15 cellular contexts compared by ENCODE assay signal in genomic region chr7:150402671-150403321, GRCh38. TPM values are rescaled to one million over a fixed set of nuclear protein-coding genes. Genes with fewer than 3 reads are reported as not detected.
DNase-seq lines count a peak whose midpoint lies in the region; ATAC-seq, FAIRE-seq and TF ChIP-seq lines count a peak whose summit lies in the region.
"Had no signal": no experiment of that assay in that cellular context is flagged by ENCODE, and none has a peak within 500 bp of the region (broad histone marks: within the 10 kb centered on the region; RNA-seq: fewer than 3 reads in every experiment).

No MANE protein-coding gene starts in this region.

- no peaks in the 10 kb centered on the region for H3K9me3 Mint-ChIP-seq in activated naive CD8-positive, alpha-beta T cell treated with anti-CD3 and anti-CD28 coated beads, Interleukin-2, amount 50 U/mL, for 24 hours
- H3K9me3 Mint-ChIP-seq in type B pancreatic cell, result no peaks in the 10 kb centered on the region
- H3K9me3 Mint-ChIP-seq: stimulated activated naive CD8-positive, alpha-beta T cell treated with anti-CD3 and anti-CD28 coated beads, Interleukin-15, Interleukin-2, amounts not matched to agents 100 ng/mL and 50 ng/mL, for 24 hours had no signal

- H3K36me3 ChIP-seq in HepG2 (replicated peaks in 1 of 2; ENCODE audit: control insufficient read depth in 1 of 2, insufficient read depth in 2 of 2, low read length in 2 of 2) (peaks cover 0 to 8% of the 10 kb centered on the region in 2 experiments; a peak in 1 of 5 replicates), right lobe of liver (no peaks in the 10 kb centered on the region)
- H3K36me3 ChIP-seq: gastrocnemius medialis had no signal

- H3K27ac ChIP-seq in HepG2 (ENCODE audit: extremely low read length, insufficient read depth, low read length) (no peak overlapping the region), right lobe of liver (no peak overlapping the region)

- H3K9ac ChIP-seq in HepG2 (ENCODE audit: insufficient read depth, low read depth, low read length), result peak overlapping the region; percentile 10; the same call in 1 of the 2 replicates

- 43% methylated on average over 7 of the region's 13 CpGs for WGBS in HepG2 (ENCODE audit: low lambda C conversion rate)
- 78% methylated on average over 7 of the region's 13 CpGs for WGBS in right lobe of liver (ENCODE audit: insufficient coverage, low coverage, low lambda C conversion rate, missing lambda C conversion rate)

- POLR2A ChIA-PET in HepG2 (lab: Yijun Ruan, JAX), result interaction anchor here (1.0 to 8.8 kb wide), 8 partner anchors 10 to 80 kb away, joined by 3 to 181 read pairs (median 12); partner anchors contain the start of genes ACTR3C, LRRC61 and REPIN1

- in situ Hi-C loops in HepG2 (cut with HindIII; ENCODE audit: extremely low pct_ligation_motif_present, low pct_unique_long_range_greater_than_20kb), result loop anchor here (5.0 kb wide), 1 partner anchor 60 kb away; the partner anchor contains the start of gene RARRES2

- H4K20me1 ChIP-seq in HepG2 (ENCODE audit: insufficient read depth, low read length), result no peaks in the 10 kb centered on the region

- H3K27me3 ChIP-seq in HepG2 (ENCODE audit: control insufficient read depth in 1 of 2, insufficient read depth in 2 of 2, low read length in 2 of 2) (no peaks in the 10 kb centered on the region), right lobe of liver (no peaks in the 10 kb centered on the region)
- H3K27me3 ChIP-seq: gastrocnemius medialis had no signal

- ATAC-seq in HepG2 (peak; percentile 51), right lobe of liver (no peak)
- no peak for ATAC-seq in activated naive CD8-positive, alpha-beta T cell treated with anti-CD3 and anti-CD28 coated beads, Interleukin-2, amount 50 U/mL, for 24 hours
- ATAC-seq: gastrocnemius medialis, left ventricle myocardium superior, psoas muscle had no signal

- H3K4me2 ChIP-seq in HepG2 (ENCODE audit: low read depth, low read length), result peak overlapping the region; percentile 94

- DNase-seq in HepG2 (ENCODE audit: low spot score) (peak; percentile 76), right lobe of liver (no peak), mesenteric fat pad (ENCODE audit: low spot score) (peak; percentile 86), type B pancreatic cell (ENCODE audit: extremely low spot score, unreplicated experiment) (no peak), occipital lobe (lab: John Stamatoyannopoulos, UW) (no peak), AG08395 (ENCODE audit: low spot score) (no peak), AML-193 (lab: John Stamatoyannopoulos, UW) (no peak)
- no peak for DNase-seq in activated naive CD8-positive, alpha-beta T cell treated with anti-CD3 and anti-CD28 coated beads, Interleukin-2, amount 50 U/mL, for 24 hours
- DNase-seq: amygdala; effector CD4-positive, alpha-beta T cell; gastrocnemius medialis; left ventricle myocardium superior; stimulated activated CD4-positive, alpha-beta T cell treated with anti-CD3 and anti-CD28 coated beads, Interleukin-2, amount 100 ng/mL, for 48 hours had no signal

- intact Hi-C loops in HepG2 (cut with micrococcal nuclease; ENCODE audit: unreplicated experiment) (no loop called here), right lobe of liver (cut with DNase I) (no loop called here)

- H3K9me3 ChIP-seq in HepG2 (ENCODE audit: low read length), result no peaks in the 10 kb centered on the region
- H3K9me3 ChIP-seq in right lobe of liver, result no peaks in the 10 kb centered on the region
- H3K9me3 ChIP-seq: gastrocnemius medialis, psoas muscle had no signal

- no peak for FAIRE-seq in HepG2 (lab: Jason Lieb, UNC)

- H3K36me3 Mint-ChIP-seq in activated naive CD8-positive, alpha-beta T cell treated with anti-CD3 and anti-CD28 coated beads, Interleukin-2, amount 50 U/mL, for 24 hours (ENCODE audit: low read depth), result peaks cover 3% of the 10 kb centered on the region
- H3K36me3 Mint-ChIP-seq in type B pancreatic cell, result peaks cover 18% of the 10 kb centered on the region

- no peak overlapping the region for H2AFZ ChIP-seq in HepG2 (ENCODE audit: low read length)

- CTCF ChIA-PET in HepG2 (lab: Yijun Ruan, JAX; ENCODE audit: low intra/inter-chr PET ratio, low total read pairs), result no interaction called here

- peaks cover 61% of the 10 kb centered on the region for H3K4me1 Mint-ChIP-seq in activated naive CD8-positive, alpha-beta T cell treated with anti-CD3 and anti-CD28 coated beads, Interleukin-2, amount 50 U/mL, for 24 hours
- peaks cover 72% of the 10 kb centered on the region for H3K4me1 Mint-ChIP-seq in type B pancreatic cell (ENCODE audit: unreplicated experiment)

- TF ChIP-seq RAD21 in HepG2 (CRISPR knock-in tag; IDR thresholded peaks at IDR 0.05), result no peak

- no peaks in the 10 kb centered on the region for H3K27me3 Mint-ChIP-seq in activated naive CD8-positive, alpha-beta T cell treated with anti-CD3 and anti-CD28 coated beads, Interleukin-2, amount 50 U/mL, for 24 hours
- no peaks in the 10 kb centered on the region for H3K27me3 Mint-ChIP-seq in type B pancreatic cell
- H3K27me3 Mint-ChIP-seq: stimulated activated naive CD8-positive, alpha-beta T cell treated with anti-CD3 and anti-CD28 coated beads, Interleukin-15, Interleukin-2, amounts not matched to agents 100 ng/mL and 50 ng/mL, for 24 hours had no signal

- peak overlapping the region; percentile 36 for H3K4me3 Mint-ChIP-seq in activated naive CD8-positive, alpha-beta T cell treated with anti-CD3 and anti-CD28 coated beads, Interleukin-2, amount 50 U/mL, for 24 hours
- peak overlapping the region; percentile 82 for H3K4me3 Mint-ChIP-seq in type B pancreatic cell
- H3K4me3 Mint-ChIP-seq: stimulated activated naive CD8-positive, alpha-beta T cell treated with anti-CD3 and anti-CD28 coated beads, Interleukin-15, Interleukin-2, amounts not matched to agents 100 ng/mL and 50 ng/mL, for 24 hours had no signal

- TF ChIP-seq CTCF in HepG2 (CRISPR knock-in tag; IDR thresholded peaks at IDR 0.05) (no peak), right lobe of liver (IDR thresholded peaks at IDR 0.05) (no peak), type B pancreatic cell (conservative IDR thresholded peaks at IDR 0.05) (no peak)

- TF ChIP-seq EP300 in HepG2 (IDR thresholded peaks at IDR 0.05; ENCODE audit: low read depth in 2 of 2, low read length in 2 of 2), result no peak
- TF ChIP-seq EP300 in HepG2 (CRISPR knock-in tag; IDR thresholded peaks at IDR 0.05; ENCODE audit: borderline replicate concordance), result no peak

- BruUV-seq in HepG2 (replicated peaks; lab: Mats Ljungman, UMichigan), result no TSS peak

- H3K27ac Mint-ChIP-seq in activated naive CD8-positive, alpha-beta T cell treated with anti-CD3 and anti-CD28 coated beads, Interleukin-2, amount 50 U/mL, for 24 hours, result peak overlapping the region; percentile 31
- peak overlapping the region; percentile 45 for H3K27ac Mint-ChIP-seq in type B pancreatic cell

- no peaks in the 10 kb centered on the region for H3K79me2 ChIP-seq in HepG2 (ENCODE audit: insufficient read depth, low read length)

- TF ChIP-seq POLR2A in HepG2 (IDR thresholded peaks at IDR 0.05; ENCODE audit: insufficient read depth in 1 of 2, low read depth in 2 of 2, low read length in 2 of 2) (peak; percentile 28 to 48; a peak in 3 of 4 replicates), right lobe of liver (IDR thresholded peaks at IDR 0.05) (no peak)

- peak overlapping the region in 1 of 3 experiments; percentile 45; a peak in 3 of 6 replicates for H3K4me3 ChIP-seq in HepG2 (replicated peaks in 1 of 3; ENCODE audit: insufficient read depth in 1 of 3, low read depth in 2 of 3, low read length in 3 of 3)
- H3K4me3 ChIP-seq in right lobe of liver, result no peak overlapping the region
- H3K4me3 ChIP-seq: gastrocnemius medialis, psoas muscle had no signal

- H3K4me1 ChIP-seq in HepG2 (ENCODE audit: insufficient read depth, low read length), result peaks cover 70% of the 10 kb centered on the region
- peaks cover 0 to 23% (median 8%) of the 10 kb centered on the region in 4 donors for H3K4me1 ChIP-seq in right lobe of liver

RNA-seq across cellular contexts. Expression of gene ZNF775, which starts 23.7 kb away (rescaled TPM):
- total RNA-seq in HepG2 (2016; rRNA removed; fragmentation: Illumina TruSeq; extraction: Trizol) (3.1 and 4.5 TPM in 2 replicates), right lobe of liver (1 to 10 TPM in 3 of 6 experiments, under 1 TPM in 3; 0.44 to 1.6 (median 0.96) TPM), mesenteric fat pad (1.6 TPM), type B pancreatic cell (ENCODE audit: low replicate concordance) (6.9 and 12.3 TPM in 2 replicates), occipital lobe (10.6 TPM)
- total RNA-seq in HepG2 (2016; cell fraction: cytosol; rRNA removed; fragmentation: Illumina TruSeq; extraction: Trizol; ENCODE audit: low read depth), result 0.71 TPM in 2 replicates
- 3.6 and 3.8 TPM in 2 replicates for total RNA-seq in HepG2 (2016; cell fraction: insoluble cytoplasmic fraction; rRNA removed; fragmentation: Illumina TruSeq; extraction: Trizol)
- total RNA-seq in HepG2 (2016; cell fraction: membrane; rRNA removed; fragmentation: Illumina TruSeq; extraction: Trizol), result 1.9 and 2.5 TPM in 2 replicates
- total RNA-seq in HepG2 (2016; cell fraction: nucleus; rRNA removed; fragmentation: Illumina TruSeq; extraction: Trizol), result 1.8 and 3.2 TPM in 2 replicates
- polyA plus RNA-seq in HepG2 (2011; rRNA removed), result 3.2 and 3.8 TPM in 2 replicates
- 2.6 and 4.5 TPM in 2 replicates for polyA plus RNA-seq in HepG2 (2011; cell fraction: cytosol; rRNA removed)
- 5.8 and 5.9 TPM in 2 replicates for polyA plus RNA-seq in HepG2 (2011; cell fraction: nucleus; rRNA removed)
- polyA plus RNA-seq in HepG2 (2012), result 2.1 and 3.1 TPM in 2 replicates
- 0.67 and 0.68 TPM in 2 replicates for polyA plus RNA-seq in HepG2 (2016; cell fraction: cytosol; fragmentation: Illumina TruSeq; extraction: Trizol; ENCODE audit: low read depth)
- polyA plus RNA-seq in HepG2 (2016; cell fraction: insoluble cytoplasmic fraction; fragmentation: Illumina TruSeq; extraction: Trizol; ENCODE audit: low read depth), result 3.7 and 4.2 TPM in 2 replicates
- polyA plus RNA-seq in HepG2 (2016; cell fraction: membrane; fragmentation: Illumina TruSeq; extraction: Trizol; ENCODE audit: low read depth), result 1.2 and 1.8 TPM in 2 replicates
- 5.2 and 9.1 TPM in 2 replicates for polyA plus RNA-seq in HepG2 (2016; cell fraction: nucleus; fragmentation: Illumina TruSeq; extraction: Trizol; ENCODE audit: insufficient read depth, low read depth)
- 0.37 and 3.7 TPM in 2 replicates for polyA minus RNA-seq in HepG2 (2011; rRNA and poly(A)+ RNA removed; ENCODE audit: low replicate concordance)
- 2.5 and 3.9 TPM in 2 replicates for polyA minus RNA-seq in HepG2 (2011; cell fraction: cytosol; rRNA and poly(A)+ RNA removed)
- 1.8 and 2.4 TPM in 2 replicates for polyA minus RNA-seq in HepG2 (2011; cell fraction: nucleus; rRNA and poly(A)+ RNA removed)

RNA-seq across cellular contexts. Expression of gene REPIN1, which starts 34.2 kb away (rescaled TPM):
- total RNA-seq in HepG2 (2016; rRNA removed; fragmentation: Illumina TruSeq; extraction: Trizol) (86.4 and 108 TPM in 2 replicates), right lobe of liver (100 to 1,000 TPM in 2 of 6 experiments, 10 to 100 TPM in 4; 56.2 to 133 (median 73.5) TPM), mesenteric fat pad (82.1 TPM), type B pancreatic cell (ENCODE audit: low replicate concordance) (142 and 154 TPM in 2 replicates), occipital lobe (26.8 TPM)
- total RNA-seq in HepG2 (2016; cell fraction: cytosol; rRNA removed; fragmentation: Illumina TruSeq; extraction: Trizol; ENCODE audit: low read depth), result 34.3 and 36.1 TPM in 2 replicates
- total RNA-seq in HepG2 (2016; cell fraction: insoluble cytoplasmic fraction; rRNA removed; fragmentation: Illumina TruSeq; extraction: Trizol), result 77.5 and 106 TPM in 2 replicates
- 112 and 119 TPM in 2 replicates for total RNA-seq in HepG2 (2016; cell fraction: membrane; rRNA removed; fragmentation: Illumina TruSeq; extraction: Trizol)
- total RNA-seq in HepG2 (2016; cell fraction: nucleus; rRNA removed; fragmentation: Illumina TruSeq; extraction: Trizol), result 81.1 and 91.5 TPM in 2 replicates
- 69.9 and 87.9 TPM in 2 replicates for polyA plus RNA-seq in HepG2 (2011; rRNA removed)
- polyA plus RNA-seq in HepG2 (2011; cell fraction: cytosol; rRNA removed), result 58.9 and 82.1 TPM in 2 replicates
- 189 and 195 TPM in 2 replicates for polyA plus RNA-seq in HepG2 (2011; cell fraction: nucleus; rRNA removed)
- polyA plus RNA-seq in HepG2 (2012), result 52.5 and 64.7 TPM in 2 replicates
- polyA plus RNA-seq in HepG2 (2016; cell fraction: cytosol; fragmentation: Illumina TruSeq; extraction: Trizol; ENCODE audit: low read depth), result 22.0 and 24.7 TPM in 2 replicates
- 82.2 and 105 TPM in 2 replicates for polyA plus RNA-seq in HepG2 (2016; cell fraction: insoluble cytoplasmic fraction; fragmentation: Illumina TruSeq; extraction: Trizol; ENCODE audit: low read depth)
- 77.8 and 77.9 TPM in 2 replicates for polyA plus RNA-seq in HepG2 (2016; cell fraction: membrane; fragmentation: Illumina TruSeq; extraction: Trizol; ENCODE audit: low read depth)
- polyA plus RNA-seq in HepG2 (2016; cell fraction: nucleus; fragmentation: Illumina TruSeq; extraction: Trizol; ENCODE audit: insufficient read depth, low read depth), result 138 and 155 TPM in 2 replicates
- 81.7 and 98.0 TPM in 2 replicates for polyA minus RNA-seq in HepG2 (2011; rRNA and poly(A)+ RNA removed; ENCODE audit: low replicate concordance)
- 35.3 and 35.6 TPM in 2 replicates for polyA minus RNA-seq in HepG2 (2011; cell fraction: cytosol; rRNA and poly(A)+ RNA removed)
- 50.5 and 54.6 TPM in 2 replicates for polyA minus RNA-seq in HepG2 (2011; cell fraction: nucleus; rRNA and poly(A)+ RNA removed)

RNA-seq across cellular contexts. Expression of gene GIMAP8, which starts 47.6 kb away (rescaled TPM):
- total RNA-seq in HepG2 (2016; rRNA removed; fragmentation: Illumina TruSeq; extraction: Trizol), result not detected in 2 replicates
- total RNA-seq in HepG2 (2016; cell fraction: cytosol; rRNA removed; fragmentation: Illumina TruSeq; extraction: Trizol; ENCODE audit: low read depth), result not detected in 2 replicates
- not detected in 2 replicates for total RNA-seq in HepG2 (2016; cell fraction: insoluble cytoplasmic fraction; rRNA removed; fragmentation: Illumina TruSeq; extraction: Trizol)
- not detected in 2 replicates for total RNA-seq in HepG2 (2016; cell fraction: membrane; rRNA removed; fragmentation: Illumina TruSeq; extraction: Trizol)
- not detected in 2 replicates for total RNA-seq in HepG2 (2016; cell fraction: nucleus; rRNA removed; fragmentation: Illumina TruSeq; extraction: Trizol)
- not detected in 2 replicates for polyA plus RNA-seq in HepG2 (2011; rRNA removed)
- not detected in 2 replicates for polyA plus RNA-seq in HepG2 (2011; cell fraction: cytosol; rRNA removed)
- not detected in 2 replicates for polyA plus RNA-seq in HepG2 (2011; cell fraction: nucleus; rRNA removed)
- polyA plus RNA-seq in HepG2 (2012), result not detected in 2 replicates
- polyA plus RNA-seq in HepG2 (2016; cell fraction: cytosol; fragmentation: Illumina TruSeq; extraction: Trizol; ENCODE audit: low read depth), result not detected in 2 replicates
- not detected in 2 replicates for polyA plus RNA-seq in HepG2 (2016; cell fraction: insoluble cytoplasmic fraction; fragmentation: Illumina TruSeq; extraction: Trizol; ENCODE audit: low read depth)
- not detected in 2 replicates for polyA plus RNA-seq in HepG2 (2016; cell fraction: membrane; fragmentation: Illumina TruSeq; extraction: Trizol; ENCODE audit: low read depth)
- polyA plus RNA-seq in HepG2 (2016; cell fraction: nucleus; fragmentation: Illumina TruSeq; extraction: Trizol; ENCODE audit: insufficient read depth, low read depth), result not detected in 2 replicates
- not detected in 2 replicates for polyA minus RNA-seq in HepG2 (2011; rRNA and poly(A)+ RNA removed; ENCODE audit: low replicate concordance)
- polyA minus RNA-seq in HepG2 (2011; cell fraction: cytosol; rRNA and poly(A)+ RNA removed), result not detected in 2 replicates
- not detected in 2 replicates for polyA minus RNA-seq in HepG2 (2011; cell fraction: nucleus; rRNA and poly(A)+ RNA removed)
- 1 to 10 TPM; 2.7 to 10.0 (median 6.2) TPM for total RNA-seq in right lobe of liver
- total RNA-seq in mesenteric fat pad, result 22.0 TPM
- total RNA-seq in type B pancreatic cell (ENCODE audit: low replicate concordance), result not detected in 2 replicates
- total RNA-seq in occipital lobe, result 2.8 TPM

Comparison
In these comparisons a context has a peak if more than half of its experiments do, and no peak if none do; other contexts are left out.
1. DNase-seq: peak in HepG2 (single experiment) and mesenteric fat pad (single experiment); none in right lobe of liver (0 of 3), activated naive CD8-positive, alpha-beta T cell treated with anti-CD3 and anti-CD28 coated beads, Interleukin-2, amount 50 U/mL, for 24 hours (single experiment), type B pancreatic cell (single experiment), occipital lobe (single experiment), AG08395 (single experiment) and AML-193 (0 of 2).